ENCODE assay signal across 7 cellular contexts in the genomic region with DNA sequence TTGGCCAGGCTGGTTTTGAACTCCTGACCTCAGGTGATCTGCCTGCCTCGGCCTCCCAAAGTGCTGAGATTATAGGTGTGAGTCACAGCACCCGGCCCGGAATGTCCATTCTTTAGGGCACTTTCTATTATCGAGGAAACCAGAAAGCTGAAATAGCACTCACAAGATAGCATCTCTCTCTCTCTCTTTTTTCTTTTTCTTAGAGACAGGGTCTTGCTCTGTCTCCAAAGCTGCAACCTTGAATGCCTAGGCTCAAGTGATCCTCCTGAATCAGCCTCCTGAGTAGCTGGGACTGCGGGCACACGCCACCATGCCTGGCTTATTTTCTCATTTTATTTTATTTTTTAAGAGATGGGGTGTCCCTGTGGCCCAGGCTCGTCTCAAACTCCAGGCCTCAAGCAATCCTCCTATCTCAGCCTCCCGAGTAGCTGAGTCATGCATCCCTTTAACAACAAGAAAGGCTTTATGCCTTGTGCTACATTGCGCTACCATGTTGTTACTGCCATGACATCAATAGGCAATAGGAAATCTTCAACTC.
"Had no signal": no experiment of that assay in that cellular context is flagged by ENCODE, and none has a peak within 500 bp of the region (broad histone marks: within the 10 kb centered on the region; RNA-seq: fewer than 3 reads in every experiment).

No MANE protein-coding gene starts in this region.

- H3K4me3 Mint-ChIP-seq: H9, IgD-negative memory B cell had no signal

- H3K36me3 Mint-ChIP-seq: IgD-negative memory B cell had no signal

- H3K9me3 Mint-ChIP-seq: H9, IgD-negative memory B cell had no signal

- ATAC-seq: HepG2 had no signal

- H3K27me3 Mint-ChIP-seq: IgD-negative memory B cell had no signal

- H3K27ac Mint-ChIP-seq: H9, IgD-negative memory B cell had no signal

- H3K27ac ChIP-seq: HL-60 had no signal

- DNase-seq: GOT3, H9, HCEC 1CT, KG1 had no signal

- FAIRE-seq: HepG2 had no signal
